12 cellular contexts compared by ENCODE assay signal in the genomic region with DNA sequence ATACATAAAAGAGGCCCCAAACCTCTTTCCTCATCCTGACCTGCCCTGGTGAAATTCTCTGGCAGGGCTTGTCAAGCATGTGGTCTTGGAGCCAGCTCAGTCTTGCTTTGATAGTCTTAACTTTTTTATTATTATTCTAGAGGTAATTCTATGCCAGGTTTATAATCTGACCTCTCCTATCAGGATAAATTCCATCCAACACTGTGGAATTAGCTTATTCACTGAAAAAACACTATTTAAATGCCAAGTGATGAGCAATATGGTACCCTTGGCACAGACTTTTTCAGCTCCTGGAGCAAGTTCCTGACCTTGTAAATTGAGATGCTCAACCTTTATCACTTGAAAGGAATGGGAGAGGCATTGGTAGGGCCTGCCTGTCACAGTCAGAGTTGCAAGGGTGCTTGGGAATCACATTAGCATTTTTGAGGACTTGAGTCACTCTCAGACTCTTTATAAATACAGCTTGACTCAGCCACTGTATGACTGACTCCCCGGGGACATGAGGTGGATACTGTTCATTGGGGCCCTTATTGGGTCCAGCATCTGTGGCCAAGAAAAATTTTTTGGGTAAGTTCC. TPM values are rescaled to one million over a fixed set of nuclear protein-coding genes. Genes with fewer than 3 reads are reported as not detected.
DNase-seq lines count a peak whose midpoint lies in the region; ATAC-seq, FAIRE-seq and TF ChIP-seq lines count a peak whose summit lies in the region.
"Had no signal": no experiment of that assay in that cellular context is flagged by ENCODE, and none has a peak within 500 bp of the region (broad histone marks: within the 10 kb centered on the region; RNA-seq: fewer than 3 reads in every experiment).

A gene with protein sequence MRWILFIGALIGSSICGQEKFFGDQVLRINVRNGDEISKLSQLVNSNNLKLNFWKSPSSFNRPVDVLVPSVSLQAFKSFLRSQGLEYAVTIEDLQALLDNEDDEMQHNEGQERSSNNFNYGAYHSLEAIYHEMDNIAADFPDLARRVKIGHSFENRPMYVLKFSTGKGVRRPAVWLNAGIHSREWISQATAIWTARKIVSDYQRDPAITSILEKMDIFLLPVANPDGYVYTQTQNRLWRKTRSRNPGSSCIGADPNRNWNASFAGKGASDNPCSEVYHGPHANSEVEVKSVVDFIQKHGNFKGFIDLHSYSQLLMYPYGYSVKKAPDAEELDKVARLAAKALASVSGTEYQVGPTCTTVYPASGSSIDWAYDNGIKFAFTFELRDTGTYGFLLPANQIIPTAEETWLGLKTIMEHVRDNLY (plus strand): TSS at position 480 of the 576 bp plus-strand sequence. CDS start 20 bp downstream, at position 500.

- peaks cover 14% of the 10 kb centered on the region for H3K9me3 ChIP-seq in A549
- no peaks in the 10 kb centered on the region for H3K9me3 ChIP-seq in HEK293 (ENCODE audit: control insufficient read depth, insufficient read depth, low read depth, low read length)
- no peaks in the 10 kb centered on the region for H3K9me3 ChIP-seq in adipocyte (ENCODE audit: control insufficient read depth, low read length)
- no peaks in the 10 kb centered on the region for H3K9me3 ChIP-seq in mucosa of descending colon
- H3K9me3 ChIP-seq: Caco-2, Peyer's patch had no signal

- H3K4me1 ChIP-seq in A549 (peaks cover 38% of the 10 kb centered on the region), HEK293 (ENCODE audit: control insufficient read depth, insufficient read depth, low read length) (no peaks in the 10 kb centered on the region), adipocyte (ENCODE audit: control insufficient read depth, insufficient read depth, low read length) (peaks cover 16% of the 10 kb centered on the region), mucosa of descending colon (ENCODE audit: low read depth) (no peaks in the 10 kb centered on the region)
- H3K4me1 ChIP-seq: Caco-2, Peyer's patch had no signal

- H3K4me3 ChIP-seq in A549 (no peak within 1 kb of the TSS), HEK293 (ENCODE audit: low read depth, low read length) (no peak within 1 kb of the TSS), adipocyte (ENCODE audit: low read length) (peak within 1 kb of the TSS; percentile 46), kidney epithelial cell (ENCODE audit: low read depth, low read length) (no peak within 1 kb of the TSS), mucosa of descending colon (no peak within 1 kb of the TSS)
- H3K4me3 ChIP-seq: Peyer's patch had no signal

- TF ChIP-seq RAD21 in A549 (conservative IDR thresholded peaks at IDR 0.05 in 1 of 2, IDR thresholded peaks at IDR 0.05 in 1 of 2), result no peak

- TF ChIP-seq CTCF in A549 (IDR thresholded peaks at IDR 0.05) (no peak), HEK293 (tag by site-specific recombination; IDR thresholded peaks at IDR 0.05) (no peak), kidney epithelial cell (IDR thresholded peaks at IDR 0.05; ENCODE audit: insufficient read depth, low read length, poor library complexity, severe bottlenecking) (no peak), mucosa of descending colon (IDR thresholded peaks at IDR 0.05) (no peak)

- peak; percentile 58 to 84 for DNase-seq in A549 (ENCODE audit: low read depth in 1 of 2, low spot score in 1 of 2)
- DNase-seq in adipocyte (ENCODE audit: low read depth), result peak; percentile 90
- peak; percentile 89 for DNase-seq in kidney epithelial cell (ENCODE audit: low read depth)
- no peak for DNase-seq in putamen (ENCODE audit: low spot score)
- DNase-seq in stimulated activated naive CD8-positive, alpha-beta T cell treated with anti-CD3 and anti-CD28 coated beads, Interleukin-15, Interleukin-2, amounts not matched to agents 100 U/mL and 50 U/mL, for 24 hours, result no peak
- no peak for DNase-seq in mucosa of descending colon
- DNase-seq: Caco-2; Peyer's patch; stimulated activated CD4-positive, alpha-beta T cell treated with anti-CD3 and anti-CD28 coated beads, Interleukin-4, amount 100 ng/mL, for 4 hours had no signal

- TF ChIP-seq POLR2A in A549 (IDR thresholded peaks at IDR 0.05; ENCODE audit: low read length), result no peak

- no peaks in the 10 kb centered on the region for H3K27me3 ChIP-seq in adipocyte (replicated peaks; ENCODE audit: control insufficient read depth, insufficient read depth, low read length)
- H3K27me3 ChIP-seq in kidney epithelial cell (ENCODE audit: control insufficient read depth, insufficient read depth, low read length), result no peaks in the 10 kb centered on the region
- H3K27me3 ChIP-seq: Peyer's patch had no signal

- no peak for FAIRE-seq in A549 (lab: Jason Lieb, UNC)

- intact Hi-C loops in mucosa of descending colon (cut with DNase I, micrococcal nuclease), result no loop called here

- peak within 1 kb of the TSS; percentile 53 to 79; a peak in 5 of 6 replicates for H3K27ac ChIP-seq in A549
- no peak within 1 kb of the TSS for H3K27ac ChIP-seq in HEK293 (ENCODE audit: extremely low read depth, low read depth, low read length)
- H3K27ac ChIP-seq: Peyer's patch had no signal

- CTCF ChIA-PET in A549 (lab: Yijun Ruan, JAX), result interaction anchor here (0.6 to 1.4 kb wide), 5 partner anchors 9 to 89 kb away, joined by 3 to 4 read pairs (median 3); no protein-coding TSS in a partner anchor
- CTCF ChIA-PET in HEK293 (lab: Yijun Ruan, JAX), result no interaction called here

- peak within 1 kb of the TSS; percentile 24 for H3K9ac ChIP-seq in adipocyte (ENCODE audit: low read length)

- WGBS in A549 (ENCODE audit: missing lambda C conversion rate), result 0% methylated on average over 1 of the region's 1 CpG

- POLR2A ChIA-PET in A549 (lab: Yijun Ruan, JAX), result no interaction called here
- POLR2A ChIA-PET in HEK293 (lab: Yijun Ruan, JAX), result no interaction called here

- peak in 1 of 2 experiments; percentile 62; a peak in 1 of 5 replicates for TF ChIP-seq EP300 in A549 (IDR thresholded peaks at IDR 0.05)

- ATAC-seq in A549 (peak; percentile 94 to 96), GM19467 (IDR thresholded peaks at IDR 0.05; ENCODE audit: unreplicated experiment) (no peak), mucosa of descending colon (no peak)
- ATAC-seq in stimulated activated naive CD8-positive, alpha-beta T cell treated with anti-CD3 and anti-CD28 coated beads, Interleukin-15, Interleukin-2, amounts not matched to agents 100 U/mL and 50 U/mL, for 24 hours, result no peak

- H3K36me3 ChIP-seq in HEK293 (ENCODE audit: control insufficient read depth in 2 of 2, insufficient read depth in 1 of 2, low read length in 2 of 2), result no peaks in the 10 kb centered on the region
- no peaks in the 10 kb centered on the region for H3K36me3 ChIP-seq in adipocyte (ENCODE audit: control insufficient read depth, insufficient read depth, low read length, severe bottlenecking)
- no peaks in the 10 kb centered on the region for H3K36me3 ChIP-seq in kidney epithelial cell (ENCODE audit: control insufficient read depth, insufficient read depth, low read length)
- H3K36me3 ChIP-seq in mucosa of descending colon (ENCODE audit: low read depth), result no peaks in the 10 kb centered on the region
- H3K36me3 ChIP-seq: Peyer's patch had no signal

- H3K4me2 ChIP-seq in A549, result peak within 1 kb of the TSS; percentile 45; the same call in 2 of the 3 replicates

TF ChIP-seq in A549, 52 proteins besides CTCF, POLR2A, EP300 and RAD21 (continues in another document):
- peak; percentile 45; the same call in 1 of the 2 replicates for TF ChIP-seq ESRRA (IDR thresholded peaks at IDR 0.05; ENCODE audit: borderline replicate concordance, low read length)
- TF ChIP-seq TP53 (CRISPR knock-in tag; IDR thresholded peaks at IDR 0.05), result no peak
- TF ChIP-seq JUN (IDR thresholded peaks at IDR 0.05), result peak in 1 of 2 experiments; percentile 60; a peak in 1 of 5 replicates
- TF ChIP-seq JUNB (IDR thresholded peaks at IDR 0.05), result peak; percentile 87
- TF ChIP-seq MAFK (IDR thresholded peaks at IDR 0.05; ENCODE audit: partially characterized antibody), result peak; percentile 14
- TF ChIP-seq NR3C1 (IDR thresholded peaks at IDR 0.05), result no peak
- 0 out of 2 replicates have a peak, but pooled peaks have one; percentile 11 for TF ChIP-seq FOSL2 (IDR thresholded peaks at IDR 0.05)
- TF ChIP-seq FOSL2 (CRISPR knock-in tag; IDR thresholded peaks at IDR 0.05), result peak; percentile 64
- TF ChIP-seq GATA3 (IDR thresholded peaks at IDR 0.05; ENCODE audit: borderline replicate concordance), result peak; percentile 80; the same call in 1 of the 2 replicates
- TF ChIP-seq, protein P1, sequence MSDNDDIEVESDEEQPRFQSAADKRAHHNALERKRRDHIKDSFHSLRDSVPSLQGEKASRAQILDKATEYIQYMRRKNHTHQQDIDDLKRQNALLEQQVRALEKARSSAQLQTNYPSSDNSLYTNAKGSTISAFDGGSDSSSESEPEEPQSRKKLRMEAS (IDR thresholded peaks at IDR 0.05), result peak; percentile 36; the same call in 1 of the 2 replicates
- no peak for TF ChIP-seq RNF2 (IDR thresholded peaks at IDR 0.05; ENCODE audit: borderline replicate concordance, low read depth)

TF ChIP-seq in HEK293, 187 proteins besides CTCF, POLR2A, EP300 and RAD21 (continues in another document):
- TF ChIP-seq ZNF184 (tag by site-specific recombination; IDR thresholded peaks at IDR 0.05), result peak; percentile 23; the same call in 1 of the 2 replicates
- TF ChIP-seq ZNF302 (tag by site-specific recombination; IDR thresholded peaks at IDR 0.05; ENCODE audit: low read depth), result no peak
- TF ChIP-seq ZNF629 (tag by site-specific recombination; IDR thresholded peaks at IDR 0.05), result peak; percentile 45; the same call in 1 of the 2 replicates
- no peak for TF ChIP-seq ZNF514 (tag by site-specific recombination; IDR thresholded peaks at IDR 0.05)
- TF ChIP-seq, protein P2, sequence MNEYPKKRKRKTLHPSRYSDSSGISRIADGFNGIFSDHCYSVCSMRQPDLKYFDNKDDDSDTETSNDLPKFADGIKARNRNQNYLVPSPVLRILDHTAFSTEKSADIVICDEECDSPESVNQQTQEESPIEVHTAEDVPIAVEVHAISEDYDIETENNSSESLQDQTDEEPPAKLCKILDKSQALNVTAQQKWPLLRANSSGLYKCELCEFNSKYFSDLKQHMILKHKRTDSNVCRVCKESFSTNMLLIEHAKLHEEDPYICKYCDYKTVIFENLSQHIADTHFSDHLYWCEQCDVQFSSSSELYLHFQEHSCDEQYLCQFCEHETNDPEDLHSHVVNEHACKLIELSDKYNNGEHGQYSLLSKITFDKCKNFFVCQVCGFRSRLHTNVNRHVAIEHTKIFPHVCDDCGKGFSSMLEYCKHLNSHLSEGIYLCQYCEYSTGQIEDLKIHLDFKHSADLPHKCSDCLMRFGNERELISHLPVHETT (tag by site-specific recombination; IDR thresholded peaks at IDR 0.05), result peak; percentile 20; the same call in 1 of the 2 replicates

RNA-seq across cellular contexts. Expression of the gene that starts here (rescaled TPM):
- polyA plus RNA-seq in A549 (2011; rRNA removed) (0.87 and 1.0 TPM in 2 replicates), A549 (2017; fragmentation: RNase III; extraction: RNeasy Plus Mini Kit Qiagen cat#74134 plus additional on column Dnase treatment) (7.5 to 15.0 TPM (median 7.7 TPM) in 3 replicates)
- polyA plus RNA-seq in A549 (2012; cell fraction: cytosol; rRNA removed), result 2.1 and 2.4 TPM in 2 replicates
- polyA plus RNA-seq in A549 (2012; cell fraction: nucleus; rRNA removed), result 9.1 and 11.1 TPM in 2 replicates
- polyA minus RNA-seq in A549 (2011; rRNA and poly(A)+ RNA removed), result 0.79 and 1.0 TPM in 2 replicates
- total RNA-seq in kidney epithelial cell (0.14 and 0.25 TPM in 2 replicates), mucosa of descending colon (not detected)
- total RNA-seq: activated T-helper 2 cell treated with anti-CD3 and anti-CD28 coated beads, Interferon-gamma antibody, Interleukin-2, Interleukin-4, amounts not matched to agents 10 μg/mL and 5 μg/mL and 100 μg/mL, durations not matched to agents 14 hours and 24 hours and 36 hours; Peyer's patch had no signal

Comparison
In these comparisons a context has a peak if more than half of its experiments do, and no peak if none do; other contexts are left out.
1. Peak in DNase-seq in kidney epithelial cell; RNA of the gene not detected or under 1 TPM.
2. ATAC-seq: peak in A549 (2 of 2); none in stimulated activated naive CD8-positive, alpha-beta T cell treated with anti-CD3 and anti-CD28 coated beads, Interleukin-15, Interleukin-2, amounts not matched to agents 100 U/mL and 50 U/mL, for 24 hours (single experiment), GM19467 (single experiment) and mucosa of descending colon (single experiment).
3. DNase-seq: peak in A549 (2 of 2) and adipocyte (single experiment); none in putamen (single experiment), stimulated activated naive CD8-positive, alpha-beta T cell treated with anti-CD3 and anti-CD28 coated beads, Interleukin-15, Interleukin-2, amounts not matched to agents 100 U/mL and 50 U/mL, for 24 hours (single experiment) and mucosa of descending colon (0 of 3).